In the genomic region with DNA sequence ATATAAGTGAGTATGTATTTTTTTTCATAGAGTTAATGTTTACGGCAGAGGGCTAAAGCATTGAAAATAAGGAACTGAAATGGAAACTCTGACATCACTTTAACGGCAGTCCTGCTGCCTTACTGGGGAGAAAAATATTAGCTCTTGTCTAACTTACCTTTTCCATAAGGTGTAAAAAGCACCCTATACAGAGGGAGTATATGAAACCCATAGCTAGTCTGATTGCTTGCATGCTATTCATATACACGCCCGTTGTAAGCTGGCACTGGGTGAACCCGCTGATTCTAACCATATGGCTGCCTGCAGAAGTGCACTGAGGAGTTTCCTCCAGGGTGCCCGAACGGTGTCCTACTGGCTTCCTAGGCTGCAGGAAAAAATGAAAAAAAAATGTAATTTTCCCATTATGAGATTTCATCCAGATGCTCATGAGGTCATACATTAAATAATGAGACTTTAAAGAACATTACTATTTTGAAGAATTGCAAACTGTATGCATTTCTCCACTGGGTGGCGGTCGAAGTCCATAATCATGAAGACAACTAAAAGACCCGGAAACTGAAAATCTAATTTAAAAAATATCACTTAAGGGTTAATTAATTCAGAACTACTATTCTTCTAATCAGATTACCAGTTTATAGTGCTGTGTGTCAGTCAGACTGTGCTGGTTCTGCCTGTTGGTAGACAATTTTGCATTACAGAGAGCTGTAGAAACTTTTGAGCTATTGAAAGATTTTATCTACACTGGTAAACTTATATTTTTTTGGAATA, we compare ENCODE assay signal across 8 cellular contexts.
DNase-seq lines count a peak whose midpoint lies in the region; ATAC-seq and TF ChIP-seq lines count a peak whose summit lies in the region.

No MANE protein-coding gene starts in this region.

- ATAC-seq in GM21423 (IDR thresholded peaks at IDR 0.05; ENCODE audit: unreplicated experiment) (peak; percentile 92), HG03571 (IDR thresholded peaks at IDR 0.05; ENCODE audit: unreplicated experiment) (peak; percentile 93)

- H3K27ac Mint-ChIP-seq in mesothelial cell of epicardium, result no peak overlapping the region

- H3K4me1 Mint-ChIP-seq in mesothelial cell of epicardium, result peaks cover 31% of the 10 kb centered on the region

- peaks cover 4% of the 10 kb centered on the region for H3K9me3 Mint-ChIP-seq in mesothelial cell of epicardium

- H3K4me3 ChIP-seq in dorsolateral prefrontal cortex, result no peak overlapping the region

- peak; percentile 14 for DNase-seq in GM10266 (ENCODE audit: extremely low spot score)
- no peak for DNase-seq in mesothelial cell of epicardium (ENCODE audit: low spot score in 2 of 2, unreplicated experiment in 2 of 2)
- DNase-seq in superior temporal gyrus (ENCODE audit: extremely low spot score), result no peak
- no peak for DNase-seq in dorsolateral prefrontal cortex
- no peak for DNase-seq in HuH-7.5 (ENCODE audit: low spot score)

- H3K27ac ChIP-seq in VCaP (no peak overlapping the region), dorsolateral prefrontal cortex (no peak overlapping the region)

- no peak overlapping the region for H3K4me3 Mint-ChIP-seq in mesothelial cell of epicardium

- intact Hi-C loops in dorsolateral prefrontal cortex (cut with DNase I), result no loop called here

- H3K36me3 Mint-ChIP-seq in mesothelial cell of epicardium, result no peaks in the 10 kb centered on the region

- peak; percentile 46 for TF ChIP-seq CTCF in GM10266 (IDR thresholded peaks at IDR 0.05; ENCODE audit: control insufficient read depth, insufficient read depth, low read depth, missing control alignments)
- peak; percentile 89 for TF ChIP-seq CTCF in VCaP (conservative IDR thresholded peaks at IDR 0.05)
- peak; percentile 59 for TF ChIP-seq CTCF in mesothelial cell of epicardium (IDR thresholded peaks at IDR 0.05; ENCODE audit: unreplicated experiment)
- TF ChIP-seq CTCF in dorsolateral prefrontal cortex (IDR thresholded peaks at IDR 0.05 in 54 of 56, conservative IDR thresholded peaks at IDR 0.05 in 2 of 56; ENCODE audit: low read depth in 1 of 56, partially characterized antibody in 56 of 56), result peak in 27 of 56 donors; percentile 1 to 42 (median 20)

- H3K27me3 Mint-ChIP-seq in mesothelial cell of epicardium (ENCODE audit: low read depth), result no peaks in the 10 kb centered on the region

- peaks cover 0 to 48% (median 2%) of the 10 kb centered on the region in 45 donors for H3K27me3 ChIP-seq in dorsolateral prefrontal cortex
